ENCODE assay signal across 17 cellular contexts in genomic region chr5:32157078-32157477, GRCh38. TPM values are rescaled to one million over a fixed set of nuclear protein-coding genes. Genes with fewer than 3 reads are reported as not detected.
DNase-seq lines count a peak whose midpoint lies in the region; ATAC-seq, FAIRE-seq and TF ChIP-seq lines count a peak whose summit lies in the region.
"Had no signal": no experiment of that assay in that cellular context is flagged by ENCODE, and none has a peak within 500 bp of the region (broad histone marks: within the 10 kb centered on the region; RNA-seq: fewer than 3 reads in every experiment).

No MANE protein-coding gene starts in this region.

- no peak overlapping the region for H3K56ac ChIP-seq in IMR-90 (ENCODE audit: extremely low read depth, insufficient read depth, low read length)

- H4K91ac ChIP-seq in IMR-90 (ENCODE audit: insufficient read depth, low read depth, low read length): no peak overlapping the region

- dilution Hi-C loops in IMR-90 (cut with HindIII; ENCODE audit: low sequenced_read_pairs, unreplicated experiment): no loop called here

- peak overlapping the region; percentile 42; the same call in 1 of the 2 replicates for H3K23ac ChIP-seq in IMR-90 (ENCODE audit: low read depth, low read length)

- in situ Hi-C loops in IMR-90 (cut with MboI; ENCODE audit: low sequenced_read_pairs): no loop called here

- peak; percentile 66 for FAIRE-seq in H54 (lab: Jason Lieb, UNC)
- FAIRE-seq: G401.6, GM12891, GM19239 had no signal

- peaks cover 3 to 58% of the 10 kb centered on the region in 2 experiments; a peak in 2 of 4 replicates for H3K79me1 ChIP-seq in IMR-90 (ENCODE audit: low read depth in 1 of 2, low read length in 2 of 2)

- DNase-seq in H54 (ENCODE audit: insufficient read length, low spot score) (no peak), IMR-90 (no peak), fibroblast of the aortic adventitia (ENCODE audit: low read depth) (peak; percentile 24), smooth muscle cell (lab: John Stamatoyannopoulos, UW; ENCODE audit: unreplicated experiment) (no peak), HuH-7.5 (ENCODE audit: low spot score) (no peak), left colon (no peak)
- DNase-seq: CD8-positive, alpha-beta memory T cell; COR-L47; DMS 273 treated with DMSO at 0.1 percent for 48 hours; HCEC 1CT; HFFc6; KBM-7 had no signal

- TF ChIP-seq POLR2A in H54 (IDR thresholded peaks at IDR 0.05; ENCODE audit: low read depth, low read length) (no peak), IMR-90 (IDR thresholded peaks at IDR 0.05; ENCODE audit: low read depth, low read length) (no peak)

- H3K27ac ChIP-seq in IMR-90 (ENCODE audit: insufficient read depth, low read length): no peak overlapping the region
- peak overlapping the region; percentile 24 for H3K27ac ChIP-seq in smooth muscle cell (ENCODE audit: low read depth)
- H3K27ac ChIP-seq: BLaER1 treated with 17β-estradiol and CSF1 and Interleukin-3, amounts not matched to agents 10 nM and 100 nM had no signal

- no peak overlapping the region for H2AK9ac ChIP-seq in IMR-90 (replicated peaks; ENCODE audit: low read depth, low read length, poor library complexity)

- no peak overlapping the region for H2AK5ac ChIP-seq in IMR-90 (ENCODE audit: low read depth, low read length)

- 95% methylated on average over 2 of the region's 4 CpGs; no CpG with 5 or more reads in 1 of the 2 experiments for WGBS in IMR-90 (ENCODE audit: extremely low coverage in 2 of 2, insufficient read length in 1 of 2), 2 experiments
- WGBS in smooth muscle cell (ENCODE audit: low lambda C conversion rate): 83% methylated on average over 4 of the region's 4 CpGs

- H3K9me1 ChIP-seq in IMR-90 (ENCODE audit: insufficient read depth, low read length): peaks cover 14% of the 10 kb centered on the region

- no peak overlapping the region for H2BK5ac ChIP-seq in IMR-90 (ENCODE audit: low read depth, low read length, poor library complexity, severe bottlenecking)

- H3K79me2 ChIP-seq in smooth muscle cell (ENCODE audit: low read depth): peaks cover 100% of the 10 kb centered on the region

- CTCF ChIA-PET in IMR-90 (lab: Yijun Ruan, JAX): no interaction called here

- H2BK15ac ChIP-seq in IMR-90 (ENCODE audit: low read depth, low read length): no peak overlapping the region

- H2BK120ac ChIP-seq in IMR-90 (ENCODE audit: low read depth, low read length): no peak overlapping the region

- no peaks in the 10 kb centered on the region for H3K9me3 ChIP-seq in IMR-90 (ENCODE audit: control insufficient read depth, insufficient read depth, low read length)
- H3K9me3 ChIP-seq in smooth muscle cell (replicated peaks; ENCODE audit: low read depth): no peaks in the 10 kb centered on the region

- POLR2A ChIA-PET in IMR-90 (lab: Charles Lee; ENCODE audit: unreplicated experiment): no interaction called here

- BruUV-seq in IMR-90 (replicated peaks; lab: Mats Ljungman, UMichigan): no TSS peak

- H3K4me2 ChIP-seq in IMR-90 (ENCODE audit: low read depth, low read length): no peak overlapping the region
- no peak overlapping the region for H3K4me2 ChIP-seq in smooth muscle cell
- H3K4me2 ChIP-seq: BLaER1 treated with 17β-estradiol and CSF1 and Interleukin-3, amounts not matched to agents 10 nM and 100 nM had no signal

- intact Hi-C loops in IMR-90 (cut with micrococcal nuclease): no loop called here
- intact Hi-C loops in left colon (cut with DNase I, micrococcal nuclease): no loop called here

- H3K27me3 ChIP-seq in IMR-90 (ENCODE audit: control insufficient read depth, insufficient read depth, low read length) (no peaks in the 10 kb centered on the region), smooth muscle cell (ENCODE audit: low read depth) (no peaks in the 10 kb centered on the region)
- H3K27me3 ChIP-seq: BLaER1 treated with 17β-estradiol and CSF1 and Interleukin-3, amounts not matched to agents 10 nM and 100 nM had no signal

- TF ChIP-seq CTCF in IMR-90 (conservative IDR thresholded peaks at IDR 0.05; ENCODE audit: low read depth, low read length) (no peak), fibroblast of the aortic adventitia (IDR thresholded peaks at IDR 0.05; ENCODE audit: insufficient read depth, low read length) (no peak), smooth muscle cell (IDR thresholded peaks at IDR 0.05; ENCODE audit: borderline replicate concordance, insufficient read depth, poor library complexity, severe bottlenecking) (no peak)

- ATAC-seq in IMR-90 (ENCODE audit: low read depth) (no peak), HG03095 (IDR thresholded peaks at IDR 0.05; ENCODE audit: unreplicated experiment) (no peak), left colon (no peak)

- H3K14ac ChIP-seq in IMR-90 (replicated peaks; ENCODE audit: low read depth, low read length): no peak overlapping the region; the same call in 1 of the 2 replicates

- H3K18ac ChIP-seq in IMR-90 (ENCODE audit: low read depth, low read length): no peak overlapping the region

- peaks cover 9% of the 10 kb centered on the region; the same call in 1 of the 2 replicates for H3K4me1 ChIP-seq in IMR-90 (ENCODE audit: control insufficient read depth, insufficient read depth, low read length)
- H3K4me1 ChIP-seq in smooth muscle cell (ENCODE audit: low read depth): peaks cover 4% of the 10 kb centered on the region

- H4K8ac ChIP-seq in IMR-90 (ENCODE audit: low read depth in 2 of 2, low read length in 2 of 2): no peak overlapping the region

- H2AFZ ChIP-seq in IMR-90 (replicated peaks; ENCODE audit: low read length, poor library complexity): no peak overlapping the region
- no peak overlapping the region for H2AFZ ChIP-seq in smooth muscle cell (ENCODE audit: low read depth)

- no peak overlapping the region for H3K4ac ChIP-seq in IMR-90 (ENCODE audit: low read depth, low read length)

- H4K5ac ChIP-seq in IMR-90 (ENCODE audit: low read depth, low read length): no peak overlapping the region

- H3F3A ChIP-seq in smooth muscle cell (ENCODE audit: low read depth): peaks cover 4% of the 10 kb centered on the region

- H4K20me1 ChIP-seq in IMR-90 (ENCODE audit: insufficient read depth, low read length): peaks cover 92% of the 10 kb centered on the region
- H4K20me1 ChIP-seq in smooth muscle cell (ENCODE audit: low read depth): peaks cover 97% of the 10 kb centered on the region

- no peak for TF ChIP-seq RAD21 in IMR-90 (IDR thresholded peaks at IDR 0.05; ENCODE audit: low read length)

- H3K4me3 ChIP-seq in IMR-90 (ENCODE audit: insufficient read depth, low read depth, low read length) (no peak overlapping the region), fibroblast of the aortic adventitia (ENCODE audit: low read depth, low read length) (no peak overlapping the region), smooth muscle cell (no peak overlapping the region)
- H3K4me3 ChIP-seq: BLaER1 treated with 17β-estradiol and CSF1 and Interleukin-3, amounts not matched to agents 10 nM and 100 nM had no signal

- no peak overlapping the region for H2BK20ac ChIP-seq in IMR-90 (ENCODE audit: low read depth, low read length)

- no peak overlapping the region for H3K9ac ChIP-seq in IMR-90 (ENCODE audit: low read depth, low read length)
- H3K9ac ChIP-seq in smooth muscle cell (ENCODE audit: low read depth): no peak overlapping the region
- H3K9ac ChIP-seq: BLaER1 treated with 17β-estradiol and CSF1 and Interleukin-3, amounts not matched to agents 10 nM and 100 nM had no signal

- H3K36me3 ChIP-seq in IMR-90 (ENCODE audit: control insufficient read depth, insufficient read depth, low read length): 0 out of 2 replicates have a peak, but pooled peaks cover 2% of the 10 kb centered on the region
- H3K36me3 ChIP-seq in smooth muscle cell (ENCODE audit: low read depth): no peaks in the 10 kb centered on the region

TF ChIP-seq in IMR-90, 13 proteins besides CTCF, POLR2A, EP300 and RAD21:
- TF ChIP-seq FOS (IDR thresholded peaks at IDR 0.05; ENCODE audit: low read depth, low read length): no peak
- no peak for TF ChIP-seq USF2 (IDR thresholded peaks at IDR 0.05; ENCODE audit: low read depth, low read length)
- no peak for TF ChIP-seq MXI1 (IDR thresholded peaks at IDR 0.05; ENCODE audit: borderline replicate concordance, low read depth, low read length)
- TF ChIP-seq CHD1 (IDR thresholded peaks at IDR 0.05; ENCODE audit: low read depth, low read length): no peak
- no peak for TF ChIP-seq SMC3 (IDR thresholded peaks at IDR 0.05; ENCODE audit: low read depth, low read length)
- no peak for TF ChIP-seq NFE2L2 (IDR thresholded peaks at IDR 0.05; ENCODE audit: low read depth, low read length)
- no peak for TF ChIP-seq ELK1 (IDR thresholded peaks at IDR 0.05; ENCODE audit: borderline replicate concordance, low read depth, low read length)
- no peak for TF ChIP-seq MAFK (IDR thresholded peaks at IDR 0.05; ENCODE audit: low read depth, low read length)
- no peak for TF ChIP-seq RFX5 (IDR thresholded peaks at IDR 0.05; ENCODE audit: low read depth, low read length)
- TF ChIP-seq RCOR1 (IDR thresholded peaks at IDR 0.05; ENCODE audit: insufficient replicate concordance, low read length): no peak
- TF ChIP-seq MAZ (IDR thresholded peaks at IDR 0.05; ENCODE audit: borderline replicate concordance, low read depth, low read length): no peak
- TF ChIP-seq BHLHE40 (IDR thresholded peaks at IDR 0.05; ENCODE audit: low read depth, low read length): no peak
- TF ChIP-seq CEBPB (IDR thresholded peaks at IDR 0.05; ENCODE audit: low read depth, low read length): no peak

RNA-seq across cellular contexts. Expression of gene GOLPH3, which starts 17.0 kb away (rescaled TPM):
- total RNA-seq in IMR-90 (2012; rRNA removed) (38.2 and 59.7 TPM in 2 replicates), fibroblast of the aortic adventitia (ENCODE audit: low replicate concordance) (104 and 128 TPM in 2 replicates), smooth muscle cell (108 and 112 TPM in 2 replicates), left colon (100 to 1,000 TPM; 123 to 131 TPM)
- polyA plus RNA-seq in IMR-90 (2012; rRNA removed) (32.9 and 41.3 TPM in 2 replicates), smooth muscle cell (91.6 and 95.3 TPM in 2 replicates)
- 13.1 and 45.1 TPM in 2 replicates for polyA plus RNA-seq in IMR-90 (2012; cell fraction: cytosol; rRNA removed)
- polyA plus RNA-seq in IMR-90 (2012; cell fraction: nucleus; rRNA removed; ENCODE audit: low replicate concordance): 29.5 and 36.1 TPM in 2 replicates
